ENCODE assay signal across 8 cellular contexts in the genomic region with DNA sequence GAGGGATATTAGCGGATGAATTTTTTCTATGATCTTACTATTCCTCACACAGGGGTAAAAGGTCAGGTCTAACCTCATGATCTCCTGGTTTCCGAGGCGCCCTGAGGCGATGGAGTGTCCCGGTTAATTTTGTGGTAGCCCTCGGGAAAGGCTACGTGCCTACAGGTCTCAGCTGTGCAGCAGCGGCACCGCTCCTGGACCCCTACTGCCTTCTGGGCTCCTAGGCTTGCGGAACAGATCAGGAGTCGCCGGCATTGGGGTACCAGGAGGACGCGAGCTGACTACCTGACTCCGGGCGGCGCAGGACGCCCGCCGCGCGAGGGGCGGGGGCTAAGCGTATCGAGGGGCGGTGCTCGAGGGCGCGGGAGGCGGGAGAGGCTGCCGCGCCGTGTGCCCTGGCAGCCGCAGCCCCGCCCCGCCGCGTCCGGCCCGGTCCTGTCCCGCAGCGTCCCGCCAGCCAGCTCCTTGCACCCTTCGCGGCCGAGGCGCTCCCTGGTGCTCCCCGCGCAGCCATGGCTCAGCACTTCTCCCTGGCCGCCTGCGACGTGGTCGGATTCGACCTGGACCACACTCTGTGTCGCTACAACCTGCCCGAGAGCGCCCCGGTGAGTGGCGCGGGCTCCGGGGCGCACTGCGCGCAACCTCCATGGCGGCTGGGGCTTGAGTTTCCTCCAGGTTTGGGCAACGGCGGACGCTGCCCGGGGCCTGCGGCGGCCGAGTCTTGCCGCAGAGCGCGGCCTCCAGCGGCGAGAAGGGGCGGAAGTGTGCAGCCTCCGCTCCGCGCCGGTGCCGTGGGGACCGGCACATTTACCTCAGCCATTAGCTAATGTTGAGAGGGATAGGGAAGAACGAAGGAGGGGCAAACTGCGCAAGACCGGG. TPM values are rescaled to one million over a fixed set of nuclear protein-coding genes. Genes with fewer than 3 reads are reported as not detected.
DNase-seq lines count a peak whose midpoint lies in the region; TF ChIP-seq lines count a peak whose summit lies in the region.

Gene NT5DC1 (plus strand): TSS at position 435 of the 879 bp plus-strand sequence. CDS start 78 bp downstream, at position 513.

- TF ChIP-seq EP300 in suprapubic skin (IDR thresholded peaks at IDR 0.05), result no peak

- H3K9me3 ChIP-seq in neutrophil (no peaks in the 10 kb centered on the region), suprapubic skin (no peaks in the 10 kb centered on the region)

- in situ Hi-C loops in G401 (cut with HindIII; ENCODE audit: low sequenced_read_pairs), result no loop called here

- DNase-seq in G401 (ENCODE audit: low spot score), result peak; percentile 83
- peak; percentile 36 for DNase-seq in GOT3 (lab: John Stamatoyannopoulos, UW)
- peak; percentile 73 for DNase-seq in LHCN-M2 (ENCODE audit: low read depth)
- peak; percentile 76 for DNase-seq in SHP77 treated with DMSO at 0.1 percent for 48 hours (lab: John Stamatoyannopoulos, UW)
- DNase-seq in activated gamma-delta T cell treated with Interleukin-2 at 50 U/mL for 16 hours, result peak; percentile 82
- DNase-seq in foreskin melanocyte, result peak; percentile 65
- peak; percentile 87 to 88 for DNase-seq in suprapubic skin (ENCODE audit: low spot score in 2 of 2)

- TF ChIP-seq POLR2A in suprapubic skin (IDR thresholded peaks at IDR 0.05), result peak; percentile 45 to 49

- H3K4me1 ChIP-seq in neutrophil (ENCODE audit: control insufficient read depth in 1 of 2, insufficient read depth in 1 of 2, low read depth in 1 of 2, low read length in 1 of 2) (peaks cover 32% of the 10 kb centered on the region in 2 experiments), suprapubic skin (peaks cover 32% of the 10 kb centered on the region)

- H3K36me3 ChIP-seq in neutrophil (no peaks in the 10 kb centered on the region), suprapubic skin (no peaks in the 10 kb centered on the region)

- H3K27me3 ChIP-seq in neutrophil (no peaks in the 10 kb centered on the region), suprapubic skin (no peaks in the 10 kb centered on the region)

- WGBS in suprapubic skin, result 3% methylated on average over 21 of the region's 87 CpGs

- TF ChIP-seq CTCF in neutrophil (IDR thresholded peaks at IDR 0.05) (no peak), suprapubic skin (IDR thresholded peaks at IDR 0.05) (peak in 1 of 2 donors; percentile 35)

- peak within 1 kb of the TSS; percentile 71 to 77 for H3K4me3 ChIP-seq in neutrophil (ENCODE audit: low read depth in 1 of 2, low read length in 1 of 2)
- H3K4me3 ChIP-seq in suprapubic skin, result peak within 1 kb of the TSS; percentile 92

- H3K27ac ChIP-seq in neutrophil (peak within 1 kb of the TSS; percentile 91), suprapubic skin (peak within 1 kb of the TSS; percentile 95)

RNA-seq across cellular contexts. Expression of gene NT5DC1, which starts in this region (rescaled TPM):
- total RNA-seq in G401 (2014; rRNA removed; shearing (Covaris generic)), result 8.4 and 13.5 TPM in 2 replicates
- total RNA-seq in LHCN-M2 (2014; rRNA removed) (13.6 and 18.0 TPM in 2 replicates), suprapubic skin (10 to 100 TPM in 3 of 4 donors, 1 to 10 TPM in 1; 7.4 to 12.9 (median 11.4) TPM)
- polyA plus RNA-seq in LHCN-M2 (2012), result 20.3 TPM

Comparison
In these comparisons a context has a peak if more than half of its experiments do, and no peak if none do; other contexts are left out.
1. Peak in every context shown above with its lines: DNase-seq, H3K4me3 ChIP-seq and H3K27ac ChIP-seq.
2. DNase-seq: peak in every context shown above with its lines; median percentile 88 in suprapubic skin; 83 in G401; 82 in activated gamma-delta T cell treated with Interleukin-2 at 50 U/mL for 16 hours; 76 in SHP77 treated with DMSO at 0.1 percent for 48 hours; 73 in LHCN-M2; 65 in foreskin melanocyte; 36 in GOT3.